16 cellular contexts compared by ENCODE assay signal in the genomic region with DNA sequence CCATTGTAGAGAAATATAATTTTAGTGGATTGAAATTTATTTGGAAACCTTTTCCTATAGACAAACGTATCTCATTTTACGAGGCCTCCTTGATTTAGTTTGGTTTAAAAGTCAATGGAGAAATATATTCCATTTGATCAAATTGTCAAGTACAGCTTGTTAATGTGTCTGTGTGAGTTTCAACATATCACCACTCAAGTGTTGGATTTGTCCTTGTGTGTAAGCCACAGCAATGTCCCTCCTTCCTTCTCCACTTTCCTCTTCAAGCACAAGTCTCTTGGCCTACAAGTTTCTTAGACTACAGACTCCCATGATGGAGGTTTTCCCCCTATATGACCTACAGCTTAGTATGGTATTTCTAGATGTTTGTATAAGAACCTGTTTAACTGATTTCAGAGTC.
DNase-seq lines count a peak whose midpoint lies in the region; ATAC-seq and TF ChIP-seq lines count a peak whose summit lies in the region.
"Had no signal": no experiment of that assay in that cellular context is flagged by ENCODE, and none has a peak within 500 bp of the region (broad histone marks: within the 10 kb centered on the region; RNA-seq: fewer than 3 reads in every experiment).

No MANE protein-coding gene starts in this region.

- H3K9me2 ChIP-seq in GM23338 (ENCODE audit: insufficient read depth): peaks cover 9% of the 10 kb centered on the region

- TF ChIP-seq POLR2A in sigmoid colon (IDR thresholded peaks at IDR 0.05): no peak

- no peak for DNase-seq in colonic mucosa
- no peak for DNase-seq in left lung
- DNase-seq in sigmoid colon: no peak
- no peak for DNase-seq in upper lobe of right lung
- no peak for DNase-seq in HCEC 1CT
- DNase-seq in GM23338 (ENCODE audit: low spot score): no peak
- DNase-seq: ACHN, AML-193, DMS153, H9, NCI-H1417, NCI-H187 treated with DMSO at 0.1 percent for 48 hours, NCI-H69, SHP77 had no signal

- H2AFZ ChIP-seq in GM23338: no peak overlapping the region

- no peaks in the 10 kb centered on the region for H3K27me3 ChIP-seq in colonic mucosa
- H3K27me3 ChIP-seq in left lung: no peaks in the 10 kb centered on the region
- no peaks in the 10 kb centered on the region for H3K27me3 ChIP-seq in sigmoid colon
- H3K27me3 ChIP-seq in upper lobe of right lung: no peaks in the 10 kb centered on the region
- H3K27me3 ChIP-seq in GM23338 (ENCODE audit: insufficient read depth): no peaks in the 10 kb centered on the region

- H3K27me3 Mint-ChIP-seq in GM23338 (ENCODE audit: insufficient read depth, low read depth, poor library complexity): no peaks in the 10 kb centered on the region

- H3K79me2 ChIP-seq in GM23338 (replicated peaks; ENCODE audit: insufficient read depth): no peaks in the 10 kb centered on the region

- H3K4me1 Mint-ChIP-seq in GM23338: peaks cover 18% of the 10 kb centered on the region

- H3K27ac Mint-ChIP-seq in GM23338: no peak overlapping the region
- H3K27ac Mint-ChIP-seq: CD14-positive monocyte, H9 had no signal

- no peak overlapping the region for H3K4me2 ChIP-seq in GM23338

- intact Hi-C loops in colonic mucosa (cut with DNase I): loop anchor here (5.0 kb wide), 1 partner anchor 39 kb away; no protein-coding TSS in a partner anchor
- intact Hi-C loops in left lung (cut with DNase I): no loop called here
- intact Hi-C loops in sigmoid colon (cut with DNase I): loop anchor here (2.0 kb wide), 1 partner anchor 37 kb away; no protein-coding TSS in a partner anchor
- intact Hi-C loops in upper lobe of right lung (cut with DNase I): no loop called here

- H3K9me3 Mint-ChIP-seq in GM23338: no peaks in the 10 kb centered on the region; the same call in 2 of the 3 replicates
- H3K9me3 Mint-ChIP-seq: CD14-positive monocyte, H9 had no signal

- H3K36me3 ChIP-seq in colonic mucosa (no peaks in the 10 kb centered on the region), left lung (no peaks in the 10 kb centered on the region), sigmoid colon (no peaks in the 10 kb centered on the region), upper lobe of right lung (no peaks in the 10 kb centered on the region), GM23338 (ENCODE audit: insufficient read depth) (no peaks in the 10 kb centered on the region)

- H3K4me1 ChIP-seq in colonic mucosa (no peaks in the 10 kb centered on the region), left lung (peaks cover 0 to 1% of the 10 kb centered on the region in 2 donors), sigmoid colon (peaks cover 0 to 94% (median 77%) of the 10 kb centered on the region in 4 donors), upper lobe of right lung (peaks cover 14% of the 10 kb centered on the region), GM23338 (ENCODE audit: insufficient read depth) (peaks cover 20% of the 10 kb centered on the region)

- H3K9me3 ChIP-seq in colonic mucosa: no peaks in the 10 kb centered on the region
- no peaks in the 10 kb centered on the region for H3K9me3 ChIP-seq in left lung
- no peaks in the 10 kb centered on the region for H3K9me3 ChIP-seq in sigmoid colon
- H3K9me3 ChIP-seq in upper lobe of right lung: no peaks in the 10 kb centered on the region

- no peak overlapping the region for H3K4me3 Mint-ChIP-seq in GM23338
- H3K4me3 Mint-ChIP-seq: CD14-positive monocyte, H9 had no signal

- H3K27ac ChIP-seq in colonic mucosa (peak overlapping the region; percentile 46), left lung (peak overlapping the region in 1 of 2 donors; percentile 9), sigmoid colon (peak overlapping the region; percentile 84 to 90 (median 87)), upper lobe of right lung (no peak overlapping the region), GM23338 (ENCODE audit: low read depth) (no peak overlapping the region)

- no peak for TF ChIP-seq CTCF in colonic mucosa (IDR thresholded peaks at IDR 0.05)
- TF ChIP-seq CTCF in left lung (IDR thresholded peaks at IDR 0.05): no peak
- TF ChIP-seq CTCF in sigmoid colon (IDR thresholded peaks at IDR 0.05): no peak
- TF ChIP-seq CTCF in upper lobe of right lung (IDR thresholded peaks at IDR 0.05): no peak
- no peak for TF ChIP-seq CTCF in GM23338 (conservative IDR thresholded peaks at IDR 0.05; ENCODE audit: low read depth in 2 of 2)

- WGBS in sigmoid colon, 2 donors: 78 to 87% methylated on average over 2 of the region's 2 CpGs

- H4K20me1 ChIP-seq in GM23338 (replicated peaks; ENCODE audit: insufficient read depth): no peaks in the 10 kb centered on the region

- no peak for TF ChIP-seq EP300 in sigmoid colon (IDR thresholded peaks at IDR 0.05)

- H3K9ac ChIP-seq in colonic mucosa (ENCODE audit: low read depth in 2 of 2, low read length in 2 of 2): no peak overlapping the region

- no peaks in the 10 kb centered on the region for H3F3A ChIP-seq in GM23338 (replicated peaks; ENCODE audit: low read depth)

- no peaks in the 10 kb centered on the region for H3K36me3 Mint-ChIP-seq in GM23338 (ENCODE audit: low read depth)
- H3K36me3 Mint-ChIP-seq: CD14-positive monocyte had no signal

- ATAC-seq in left lung: peak; percentile 51
- peak; percentile 73 for ATAC-seq in upper lobe of right lung
- no peak for ATAC-seq in GM23338
- no peak for ATAC-seq in GM18520 (IDR thresholded peaks at IDR 0.05; ENCODE audit: unreplicated experiment)

- H3K4me3 ChIP-seq in colonic mucosa (no peak overlapping the region), left lung (no peak overlapping the region), sigmoid colon (no peak overlapping the region), upper lobe of right lung (no peak overlapping the region), GM23338 (no peak overlapping the region)

TF ChIP-seq in GM23338, 12 proteins besides CTCF, POLR2A, EP300 and RAD21 (continues in another document):
- TF ChIP-seq, protein P1, sequence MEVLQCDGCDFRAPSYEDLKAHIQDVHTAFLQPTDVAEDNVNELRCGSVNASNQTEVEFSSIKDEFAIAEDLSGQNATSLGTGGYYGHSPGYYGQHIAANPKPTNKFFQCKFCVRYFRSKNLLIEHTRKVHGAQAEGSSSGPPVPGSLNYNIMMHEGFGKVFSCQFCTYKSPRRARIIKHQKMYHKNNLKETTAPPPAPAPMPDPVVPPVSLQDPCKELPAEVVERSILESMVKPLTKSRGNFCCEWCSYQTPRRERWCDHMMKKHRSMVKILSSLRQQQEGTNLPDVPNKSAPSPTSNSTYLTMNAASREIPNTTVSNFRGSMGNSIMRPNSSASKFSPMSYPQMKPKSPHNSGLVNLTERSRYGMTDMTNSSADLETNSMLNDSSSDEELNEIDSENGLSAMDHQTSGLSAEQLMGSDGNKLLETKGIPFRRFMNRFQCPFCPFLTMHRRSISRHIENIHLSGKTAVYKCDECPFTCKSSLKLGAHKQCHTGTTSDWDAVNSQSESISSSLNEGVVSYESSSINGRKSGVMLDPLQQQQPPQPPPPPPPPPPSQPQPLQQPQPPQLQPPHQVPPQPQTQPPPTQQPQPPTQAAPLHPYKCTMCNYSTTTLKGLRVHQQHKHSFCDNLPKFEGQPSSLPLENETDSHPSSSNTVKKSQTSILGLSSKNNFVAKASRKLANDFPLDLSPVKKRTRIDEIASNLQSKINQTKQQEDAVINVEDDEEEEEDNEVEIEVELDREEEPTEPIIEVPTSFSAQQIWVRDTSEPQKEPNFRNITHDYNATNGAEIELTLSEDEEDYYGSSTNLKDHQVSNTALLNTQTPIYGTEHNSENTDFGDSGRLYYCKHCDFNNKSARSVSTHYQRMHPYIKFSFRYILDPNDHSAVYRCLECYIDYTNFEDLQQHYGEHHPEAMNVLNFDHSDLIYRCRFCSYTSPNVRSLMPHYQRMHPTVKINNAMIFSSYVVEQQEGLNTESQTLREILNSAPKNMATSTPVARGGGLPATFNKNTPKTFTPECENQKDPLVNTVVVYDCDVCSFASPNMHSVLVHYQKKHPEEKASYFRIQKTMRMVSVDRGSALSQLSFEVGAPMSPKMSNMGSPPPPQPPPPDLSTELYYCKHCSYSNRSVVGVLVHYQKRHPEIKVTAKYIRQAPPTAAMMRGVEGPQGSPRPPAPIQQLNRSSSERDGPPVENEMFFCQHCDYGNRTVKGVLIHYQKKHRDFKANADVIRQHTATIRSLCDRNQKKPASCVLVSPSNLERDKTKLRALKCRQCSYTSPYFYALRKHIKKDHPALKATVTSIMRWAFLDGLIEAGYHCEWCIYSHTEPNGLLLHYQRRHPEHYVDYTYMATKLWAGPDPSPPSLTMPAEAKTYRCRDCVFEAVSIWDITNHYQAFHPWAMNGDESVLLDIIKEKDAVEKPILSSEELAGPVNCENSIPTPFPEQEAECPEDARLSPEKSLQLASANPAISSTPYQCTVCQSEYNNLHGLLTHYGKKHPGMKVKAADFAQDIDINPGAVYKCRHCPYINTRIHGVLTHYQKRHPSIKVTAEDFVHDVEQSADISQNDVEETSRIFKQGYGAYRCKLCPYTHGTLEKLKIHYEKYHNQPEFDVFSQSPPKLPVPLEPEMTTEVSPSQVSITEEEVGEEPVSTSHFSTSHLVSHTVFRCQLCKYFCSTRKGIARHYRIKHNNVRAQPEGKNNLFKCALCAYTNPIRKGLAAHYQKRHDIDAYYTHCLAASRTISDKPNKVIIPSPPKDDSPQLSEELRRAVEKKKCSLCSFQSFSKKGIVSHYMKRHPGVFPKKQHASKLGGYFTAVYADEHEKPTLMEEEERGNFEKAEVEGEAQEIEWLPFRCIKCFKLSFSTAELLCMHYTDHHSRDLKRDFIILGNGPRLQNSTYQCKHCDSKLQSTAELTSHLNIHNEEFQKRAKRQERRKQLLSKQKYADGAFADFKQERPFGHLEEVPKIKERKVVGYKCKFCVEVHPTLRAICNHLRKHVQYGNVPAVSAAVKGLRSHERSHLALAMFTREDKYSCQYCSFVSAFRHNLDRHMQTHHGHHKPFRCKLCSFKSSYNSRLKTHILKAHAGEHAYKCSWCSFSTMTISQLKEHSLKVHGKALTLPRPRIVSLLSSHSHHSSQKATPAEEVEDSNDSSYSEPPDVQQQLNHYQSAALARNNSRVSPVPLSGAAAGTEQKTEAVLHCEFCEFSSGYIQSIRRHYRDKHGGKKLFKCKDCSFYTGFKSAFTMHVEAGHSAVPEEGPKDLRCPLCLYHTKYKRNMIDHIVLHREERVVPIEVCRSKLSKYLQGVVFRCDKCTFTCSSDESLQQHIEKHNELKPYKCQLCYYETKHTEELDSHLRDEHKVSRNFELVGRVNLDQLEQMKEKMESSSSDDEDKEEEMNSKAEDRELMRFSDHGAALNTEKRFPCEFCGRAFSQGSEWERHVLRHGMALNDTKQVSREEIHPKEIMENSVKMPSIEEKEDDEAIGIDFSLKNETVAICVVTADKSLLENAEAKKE (CRISPR knock-in tag; IDR thresholded peaks at IDR 0.05): no peak
- no peak for TF ChIP-seq JUNB (IDR thresholded peaks at IDR 0.05; ENCODE audit: unreplicated experiment)
- TF ChIP-seq EZH2 (IDR thresholded peaks at IDR 0.05; ENCODE audit: low read depth, unreplicated experiment): no peak
- TF ChIP-seq EZH2phosphoT487 (IDR thresholded peaks at IDR 0.05; ENCODE audit: unreplicated experiment): no peak
- no peak for TF ChIP-seq POLR2AphosphoS5 (IDR thresholded peaks at IDR 0.05; ENCODE audit: low read depth)

Comparison
In these comparisons a context has a peak if more than half of its experiments do, and no peak if none do; other contexts are left out.
1. H3K27ac ChIP-seq: peak in colonic mucosa (single experiment) and sigmoid colon (4 of 4); none in upper lobe of right lung (single experiment) and GM23338 (single experiment).
2. ATAC-seq: peak in left lung (single experiment) and upper lobe of right lung (single experiment); none in GM23338 (single experiment) and GM18520 (single experiment).
3. intact Hi-C loops: an anchor here in colonic mucosa (5.0 kb wide) and sigmoid colon (2.0 kb wide); none called in left lung and upper lobe of right lung.